ENCODE assay signal across 1 cellular context in the genomic region with DNA sequence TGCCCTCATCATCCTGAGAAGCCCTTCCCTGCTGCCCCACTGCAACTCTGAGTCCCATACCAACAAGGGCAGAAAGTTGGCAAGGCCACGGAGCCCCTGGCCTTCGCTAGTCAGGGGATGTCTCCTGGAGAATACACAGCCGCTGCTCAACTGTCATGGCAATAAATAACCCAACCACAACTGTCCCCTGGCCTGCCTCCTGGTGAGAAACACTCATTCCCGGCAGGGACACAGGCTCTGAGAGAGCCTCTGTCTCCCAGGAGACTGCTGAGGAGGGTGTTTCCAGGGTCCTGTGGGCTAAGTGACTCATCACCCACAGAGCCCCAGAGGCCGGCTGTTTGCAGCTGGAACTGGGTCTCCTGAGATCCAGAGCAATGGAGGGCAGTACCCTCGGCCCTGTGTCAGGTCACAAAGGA.
TF ChIP-seq lines count a peak whose summit lies in the region.

No MANE protein-coding gene starts in this region.

TF ChIP-seq in K562, 482 proteins besides CTCF, POLR2A, EP300 and RAD21 (continued from another document and continues in another):
- TF ChIP-seq, protein P1, sequence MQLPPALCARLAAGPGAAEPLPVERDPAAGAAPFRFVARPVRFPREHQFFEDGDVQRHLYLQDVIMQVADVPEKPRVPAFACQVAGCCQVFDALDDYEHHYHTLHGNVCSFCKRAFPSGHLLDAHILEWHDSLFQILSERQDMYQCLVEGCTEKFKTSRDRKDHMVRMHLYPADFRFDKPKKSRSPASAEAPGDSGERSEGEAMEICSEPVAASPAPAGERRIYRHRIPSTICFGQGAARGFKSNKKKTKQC (CRISPR knock-in tag; IDR thresholded peaks at IDR 0.05) = no peak
- TF ChIP-seq, protein P2, sequence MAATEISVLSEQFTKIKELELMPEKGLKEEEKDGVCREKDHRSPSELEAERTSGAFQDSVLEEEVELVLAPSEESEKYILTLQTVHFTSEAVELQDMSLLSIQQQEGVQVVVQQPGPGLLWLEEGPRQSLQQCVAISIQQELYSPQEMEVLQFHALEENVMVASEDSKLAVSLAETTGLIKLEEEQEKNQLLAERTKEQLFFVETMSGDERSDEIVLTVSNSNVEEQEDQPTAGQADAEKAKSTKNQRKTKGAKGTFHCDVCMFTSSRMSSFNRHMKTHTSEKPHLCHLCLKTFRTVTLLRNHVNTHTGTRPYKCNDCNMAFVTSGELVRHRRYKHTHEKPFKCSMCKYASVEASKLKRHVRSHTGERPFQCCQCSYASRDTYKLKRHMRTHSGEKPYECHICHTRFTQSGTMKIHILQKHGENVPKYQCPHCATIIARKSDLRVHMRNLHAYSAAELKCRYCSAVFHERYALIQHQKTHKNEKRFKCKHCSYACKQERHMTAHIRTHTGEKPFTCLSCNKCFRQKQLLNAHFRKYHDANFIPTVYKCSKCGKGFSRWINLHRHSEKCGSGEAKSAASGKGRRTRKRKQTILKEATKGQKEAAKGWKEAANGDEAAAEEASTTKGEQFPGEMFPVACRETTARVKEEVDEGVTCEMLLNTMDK (IDR thresholded peaks at IDR 0.05; ENCODE audit: borderline replicate concordance, insufficient read depth, low read depth, low read length, poor library complexity, severe bottlenecking) = no peak
- TF ChIP-seq TEAD4 (IDR thresholded peaks at IDR 0.05; ENCODE audit: low read length) (no peak), TEAD4 (CRISPR knock-in tag; IDR thresholded peaks at IDR 0.05; ENCODE audit: borderline replicate concordance) (no peak), PURB (CRISPR knock-in tag; IDR thresholded peaks at IDR 0.05; ENCODE audit: low read depth) (no peak), ZNF217 (CRISPR knock-in tag; IDR thresholded peaks at IDR 0.05) (no peak), MAFG (tag; conservative IDR thresholded peaks at IDR 0.05) (no peak), ZNF263 (CRISPR knock-in tag; IDR thresholded peaks at IDR 0.05; ENCODE audit: borderline replicate concordance) (no peak), ZNF316 (IDR thresholded peaks at IDR 0.05) (peak; percentile 44; the same call in 1 of the 2 replicates), FOXK1 (CRISPR knock-in tag; IDR thresholded peaks at IDR 0.05; ENCODE audit: borderline replicate concordance) (no peak), FOXJ3 (CRISPR knock-in tag; IDR thresholded peaks at IDR 0.05) (0 out of 2 replicates have a peak, but pooled peaks have one; percentile 9), KAT2B (IDR thresholded peaks at IDR 0.05; ENCODE audit: low read depth, low read length) (no peak), MTA1 (IDR thresholded peaks at IDR 0.05; ENCODE audit: borderline replicate concordance) (no peak), PHB2 (IDR thresholded peaks at IDR 0.05; ENCODE audit: low read depth) (no peak), HDAC1 (IDR thresholded peaks at IDR 0.05) (0 out of 4 replicates have a peak, but pooled peaks of 1 of the 2 experiments have one; percentile 47), ZFP1 (CRISPR knock-in tag; IDR thresholded peaks at IDR 0.05) (no peak), SIN3A (IDR thresholded peaks at IDR 0.05; ENCODE audit: borderline replicate concordance in 2 of 2, control insufficient read depth in 1 of 2, low read depth in 2 of 2, low read length in 2 of 2) (no peak), ZKSCAN1 (IDR thresholded peaks at IDR 0.05; ENCODE audit: low read depth, low read length) (no peak), ZKSCAN3 (CRISPR knock-in tag; IDR thresholded peaks at IDR 0.05) (no peak), ARID1B (IDR thresholded peaks at IDR 0.05) (peak; percentile 68), ETV5 (CRISPR knock-in tag; IDR thresholded peaks at IDR 0.05; ENCODE audit: low read depth) (peak; percentile 40; the same call in 1 of the 2 replicates), ZNF766 (CRISPR knock-in tag; conservative IDR thresholded peaks at IDR 0.05) (no peak; the same call in 1 of the 2 replicates), KLF10 (CRISPR knock-in tag; IDR thresholded peaks at IDR 0.05) (no peak), MTA2 (IDR thresholded peaks at IDR 0.05; ENCODE audit: low read depth) (no peak), NFRKB (IDR thresholded peaks at IDR 0.05; ENCODE audit: low read depth) (0 out of 2 replicates have a peak, but pooled peaks have one; percentile 26), ZNF830 (CRISPR knock-in tag; IDR thresholded peaks at IDR 0.05) (no peak), PCBP2 (IDR thresholded peaks at IDR 0.05; ENCODE audit: low read depth, low read length, poor library complexity, severe bottlenecking) (no peak), SRF (CRISPR knock-in tag; IDR thresholded peaks at IDR 0.05) (no peak), TAF1 (IDR thresholded peaks at IDR 0.05; ENCODE audit: control insufficient read depth, extremely low read depth, insufficient read depth, low read length, severe bottlenecking) (no peak), RBM15 (IDR thresholded peaks at IDR 0.05; ENCODE audit: insufficient read depth, low read length) (no peak), SNIP1 (IDR thresholded peaks at IDR 0.05; ENCODE audit: low read depth) (no peak), CBX3 (IDR thresholded peaks at IDR 0.05; ENCODE audit: borderline replicate concordance in 1 of 2, low read length in 2 of 2) (no peak), MAFK (IDR thresholded peaks at IDR 0.05; ENCODE audit: low read length) (peak; percentile 12; the same call in 1 of the 2 replicates), HNRNPK (IDR thresholded peaks at IDR 0.05; ENCODE audit: low read depth, low read length, poor library complexity, severe bottlenecking) (no peak), HIVEP1 (CRISPR knock-in tag; IDR thresholded peaks at IDR 0.05) (no peak)
- TF ChIP-seq, protein P3, sequence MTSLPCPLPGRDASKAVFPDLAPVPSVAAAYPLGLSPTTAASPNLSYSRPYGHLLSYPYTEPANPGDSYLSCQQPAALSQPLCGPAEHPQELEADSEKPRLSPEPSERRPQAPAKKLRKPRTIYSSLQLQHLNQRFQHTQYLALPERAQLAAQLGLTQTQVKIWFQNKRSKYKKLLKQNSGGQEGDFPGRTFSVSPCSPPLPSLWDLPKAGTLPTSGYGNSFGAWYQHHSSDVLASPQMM (CRISPR knock-in tag; IDR thresholded peaks at IDR 0.05) = no peak
- TF ChIP-seq, protein P4, sequence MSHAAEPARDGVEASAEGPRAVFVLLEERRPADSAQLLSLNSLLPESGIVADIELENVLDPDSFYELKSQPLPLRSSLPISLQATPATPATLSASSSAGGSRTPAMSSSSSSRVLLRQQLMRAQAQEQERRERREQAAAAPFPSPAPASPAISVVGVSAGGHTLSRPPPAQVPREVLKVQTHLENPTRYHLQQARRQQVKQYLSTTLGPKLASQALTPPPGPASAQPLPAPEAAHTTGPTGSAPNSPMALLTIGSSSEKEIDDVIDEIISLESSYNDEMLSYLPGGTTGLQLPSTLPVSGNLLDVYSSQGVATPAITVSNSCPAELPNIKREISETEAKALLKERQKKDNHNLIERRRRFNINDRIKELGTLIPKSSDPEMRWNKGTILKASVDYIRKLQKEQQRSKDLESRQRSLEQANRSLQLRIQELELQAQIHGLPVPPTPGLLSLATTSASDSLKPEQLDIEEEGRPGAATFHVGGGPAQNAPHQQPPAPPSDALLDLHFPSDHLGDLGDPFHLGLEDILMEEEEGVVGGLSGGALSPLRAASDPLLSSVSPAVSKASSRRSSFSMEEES (CRISPR knock-in tag; IDR thresholded peaks at IDR 0.05) = no peak
- TF ChIP-seq, protein P5, sequence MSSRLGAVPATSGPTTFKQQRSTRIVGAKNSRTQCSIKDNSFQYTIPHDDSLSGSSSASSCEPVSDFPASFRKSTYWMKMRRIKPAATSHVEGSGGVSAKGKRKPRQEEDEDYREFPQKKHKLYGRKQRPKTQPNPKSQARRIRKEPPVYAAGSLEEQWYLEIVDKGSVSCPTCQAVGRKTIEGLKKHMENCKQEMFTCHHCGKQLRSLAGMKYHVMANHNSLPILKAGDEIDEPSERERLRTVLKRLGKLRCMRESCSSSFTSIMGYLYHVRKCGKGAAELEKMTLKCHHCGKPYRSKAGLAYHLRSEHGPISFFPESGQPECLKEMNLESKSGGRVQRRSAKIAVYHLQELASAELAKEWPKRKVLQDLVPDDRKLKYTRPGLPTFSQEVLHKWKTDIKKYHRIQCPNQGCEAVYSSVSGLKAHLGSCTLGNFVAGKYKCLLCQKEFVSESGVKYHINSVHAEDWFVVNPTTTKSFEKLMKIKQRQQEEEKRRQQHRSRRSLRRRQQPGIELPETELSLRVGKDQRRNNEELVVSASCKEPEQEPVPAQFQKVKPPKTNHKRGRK (tag; IDR thresholded peaks at IDR 0.05) = no peak
- TF ChIP-seq, protein P6, sequence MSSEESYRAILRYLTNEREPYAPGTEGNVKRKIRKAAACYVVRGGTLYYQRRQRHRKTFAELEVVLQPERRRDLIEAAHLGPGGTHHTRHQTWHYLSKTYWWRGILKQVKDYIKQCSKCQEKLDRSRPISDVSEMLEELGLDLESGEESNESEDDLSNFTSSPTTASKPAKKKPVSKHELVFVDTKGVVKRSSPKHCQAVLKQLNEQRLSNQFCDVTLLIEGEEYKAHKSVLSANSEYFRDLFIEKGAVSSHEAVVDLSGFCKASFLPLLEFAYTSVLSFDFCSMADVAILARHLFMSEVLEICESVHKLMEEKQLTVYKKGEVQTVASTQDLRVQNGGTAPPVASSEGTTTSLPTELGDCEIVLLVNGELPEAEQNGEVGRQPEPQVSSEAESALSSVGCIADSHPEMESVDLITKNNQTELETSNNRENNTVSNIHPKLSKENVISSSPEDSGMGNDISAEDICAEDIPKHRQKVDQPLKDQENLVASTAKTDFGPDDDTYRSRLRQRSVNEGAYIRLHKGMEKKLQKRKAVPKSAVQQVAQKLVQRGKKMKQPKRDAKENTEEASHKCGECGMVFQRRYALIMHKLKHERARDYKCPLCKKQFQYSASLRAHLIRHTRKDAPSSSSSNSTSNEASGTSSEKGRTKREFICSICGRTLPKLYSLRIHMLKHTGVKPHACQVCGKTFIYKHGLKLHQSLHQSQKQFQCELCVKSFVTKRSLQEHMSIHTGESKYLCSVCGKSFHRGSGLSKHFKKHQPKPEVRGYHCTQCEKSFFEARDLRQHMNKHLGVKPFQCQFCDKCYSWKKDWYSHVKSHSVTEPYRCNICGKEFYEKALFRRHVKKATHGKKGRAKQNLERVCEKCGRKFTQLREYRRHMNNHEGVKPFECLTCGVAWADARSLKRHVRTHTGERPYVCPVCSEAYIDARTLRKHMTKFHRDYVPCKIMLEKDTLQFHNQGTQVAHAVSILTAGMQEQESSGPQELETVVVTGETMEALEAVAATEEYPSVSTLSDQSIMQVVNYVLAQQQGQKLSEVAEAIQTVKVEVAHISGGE (CRISPR knock-in tag; IDR thresholded peaks at IDR 0.05) = no peak
- TF ChIP-seq, protein P7, sequence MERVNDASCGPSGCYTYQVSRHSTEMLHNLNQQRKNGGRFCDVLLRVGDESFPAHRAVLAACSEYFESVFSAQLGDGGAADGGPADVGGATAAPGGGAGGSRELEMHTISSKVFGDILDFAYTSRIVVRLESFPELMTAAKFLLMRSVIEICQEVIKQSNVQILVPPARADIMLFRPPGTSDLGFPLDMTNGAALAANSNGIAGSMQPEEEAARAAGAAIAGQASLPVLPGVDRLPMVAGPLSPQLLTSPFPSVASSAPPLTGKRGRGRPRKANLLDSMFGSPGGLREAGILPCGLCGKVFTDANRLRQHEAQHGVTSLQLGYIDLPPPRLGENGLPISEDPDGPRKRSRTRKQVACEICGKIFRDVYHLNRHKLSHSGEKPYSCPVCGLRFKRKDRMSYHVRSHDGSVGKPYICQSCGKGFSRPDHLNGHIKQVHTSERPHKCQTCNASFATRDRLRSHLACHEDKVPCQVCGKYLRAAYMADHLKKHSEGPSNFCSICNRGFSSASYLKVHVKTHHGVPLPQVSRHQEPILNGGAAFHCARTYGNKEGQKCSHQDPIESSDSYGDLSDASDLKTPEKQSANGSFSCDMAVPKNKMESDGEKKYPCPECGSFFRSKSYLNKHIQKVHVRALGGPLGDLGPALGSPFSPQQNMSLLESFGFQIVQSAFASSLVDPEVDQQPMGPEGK (CRISPR knock-in tag; IDR thresholded peaks at IDR 0.05; ENCODE audit: borderline replicate concordance) = no peak
- TF ChIP-seq, protein P8, sequence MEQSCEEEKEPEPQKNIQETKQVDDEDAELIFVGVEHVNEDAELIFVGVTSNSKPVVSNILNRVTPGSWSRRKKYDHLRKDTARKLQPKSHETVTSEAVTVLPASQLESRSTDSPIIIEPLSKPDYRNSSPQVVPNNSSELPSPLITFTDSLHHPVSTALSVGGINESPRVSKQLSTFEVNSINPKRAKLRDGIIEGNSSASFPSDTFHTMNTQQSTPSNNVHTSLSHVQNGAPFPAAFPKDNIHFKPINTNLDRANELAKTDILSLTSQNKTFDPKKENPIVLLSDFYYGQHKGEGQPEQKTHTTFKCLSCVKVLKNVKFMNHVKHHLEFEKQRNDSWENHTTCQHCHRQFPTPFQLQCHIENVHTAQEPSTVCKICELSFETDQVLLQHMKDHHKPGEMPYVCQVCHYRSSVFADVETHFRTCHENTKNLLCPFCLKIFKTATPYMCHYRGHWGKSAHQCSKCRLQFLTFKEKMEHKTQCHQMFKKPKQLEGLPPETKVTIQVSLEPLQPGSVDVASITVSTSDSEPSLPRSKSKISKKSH (CRISPR knock-in tag; IDR thresholded peaks at IDR 0.05) = no peak
- TF ChIP-seq, protein P9, sequence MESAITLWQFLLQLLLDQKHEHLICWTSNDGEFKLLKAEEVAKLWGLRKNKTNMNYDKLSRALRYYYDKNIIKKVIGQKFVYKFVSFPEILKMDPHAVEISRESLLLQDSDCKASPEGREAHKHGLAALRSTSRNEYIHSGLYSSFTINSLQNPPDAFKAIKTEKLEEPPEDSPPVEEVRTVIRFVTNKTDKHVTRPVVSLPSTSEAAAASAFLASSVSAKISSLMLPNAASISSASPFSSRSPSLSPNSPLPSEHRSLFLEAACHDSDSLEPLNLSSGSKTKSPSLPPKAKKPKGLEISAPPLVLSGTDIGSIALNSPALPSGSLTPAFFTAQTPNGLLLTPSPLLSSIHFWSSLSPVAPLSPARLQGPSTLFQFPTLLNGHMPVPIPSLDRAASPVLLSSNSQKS (CRISPR knock-in tag; IDR thresholded peaks at IDR 0.05) = no peak
- TF ChIP-seq, protein P10, sequence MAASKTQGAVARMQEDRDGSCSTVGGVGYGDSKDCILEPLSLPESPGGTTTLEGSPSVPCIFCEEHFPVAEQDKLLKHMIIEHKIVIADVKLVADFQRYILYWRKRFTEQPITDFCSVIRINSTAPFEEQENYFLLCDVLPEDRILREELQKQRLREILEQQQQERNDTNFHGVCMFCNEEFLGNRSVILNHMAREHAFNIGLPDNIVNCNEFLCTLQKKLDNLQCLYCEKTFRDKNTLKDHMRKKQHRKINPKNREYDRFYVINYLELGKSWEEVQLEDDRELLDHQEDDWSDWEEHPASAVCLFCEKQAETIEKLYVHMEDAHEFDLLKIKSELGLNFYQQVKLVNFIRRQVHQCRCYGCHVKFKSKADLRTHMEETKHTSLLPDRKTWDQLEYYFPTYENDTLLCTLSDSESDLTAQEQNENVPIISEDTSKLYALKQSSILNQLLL (CRISPR knock-in tag; IDR thresholded peaks at IDR 0.05; ENCODE audit: borderline replicate concordance) = no peak
- TF ChIP-seq, protein P11, sequence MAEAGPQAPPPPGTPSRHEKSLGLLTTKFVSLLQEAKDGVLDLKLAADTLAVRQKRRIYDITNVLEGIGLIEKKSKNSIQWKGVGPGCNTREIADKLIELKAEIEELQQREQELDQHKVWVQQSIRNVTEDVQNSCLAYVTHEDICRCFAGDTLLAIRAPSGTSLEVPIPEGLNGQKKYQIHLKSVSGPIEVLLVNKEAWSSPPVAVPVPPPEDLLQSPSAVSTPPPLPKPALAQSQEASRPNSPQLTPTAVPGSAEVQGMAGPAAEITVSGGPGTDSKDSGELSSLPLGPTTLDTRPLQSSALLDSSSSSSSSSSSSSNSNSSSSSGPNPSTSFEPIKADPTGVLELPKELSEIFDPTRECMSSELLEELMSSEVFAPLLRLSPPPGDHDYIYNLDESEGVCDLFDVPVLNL (CRISPR knock-in tag; IDR thresholded peaks at IDR 0.05; ENCODE audit: low read depth) = no peak
